Comparison of ENCODE assay signal across 8 cellular contexts in the genomic region with DNA sequence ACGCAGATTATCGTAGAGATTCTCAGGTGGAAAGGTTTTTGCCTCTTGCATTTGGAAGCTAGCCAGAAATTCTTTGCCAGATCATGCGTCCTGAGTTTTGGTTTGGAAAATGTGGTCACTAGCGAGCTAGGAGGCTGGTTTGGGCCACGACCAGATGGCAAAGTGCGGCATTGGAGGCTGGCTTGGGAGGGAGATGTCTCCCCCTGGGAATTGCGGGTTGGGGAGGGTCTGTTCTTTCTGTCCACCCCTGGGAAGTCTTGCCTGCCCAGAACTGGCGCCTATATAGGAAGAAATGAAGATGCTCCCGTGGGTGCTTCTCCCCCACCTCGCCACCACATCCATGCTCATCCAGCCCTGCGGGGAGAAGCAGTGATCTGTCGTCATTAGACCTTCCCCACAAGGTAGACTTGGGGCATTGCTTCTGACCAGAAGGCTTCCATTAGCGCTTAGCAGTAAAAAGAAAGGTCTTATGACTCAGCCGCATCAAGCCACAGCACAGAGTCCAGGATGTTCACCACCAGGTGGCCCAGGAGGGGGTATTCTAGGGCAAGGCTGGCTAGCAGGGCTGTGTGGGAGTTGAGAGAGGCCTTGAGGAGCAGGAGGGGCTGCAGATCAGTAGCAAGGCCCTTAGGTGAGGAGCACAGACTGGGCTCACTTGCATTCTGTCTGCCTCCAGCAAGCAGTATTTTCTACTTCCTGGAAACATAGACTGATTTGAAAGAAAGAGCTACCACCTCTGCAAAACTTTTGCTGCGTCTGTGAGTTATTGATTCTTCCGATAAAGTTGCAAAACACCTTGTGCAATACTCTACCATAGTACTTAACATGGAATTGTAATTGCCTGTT. TPM values are rescaled to one million over a fixed set of nuclear protein-coding genes. Genes with fewer than 3 reads are reported as not detected.
DNase-seq lines count a peak whose midpoint lies in the region; ATAC-seq, FAIRE-seq and TF ChIP-seq lines count a peak whose summit lies in the region.

No MANE protein-coding gene starts in this region.

- DNase-seq in GM10266 (ENCODE audit: extremely low spot score) (peak; percentile 82), RPMI7951 (ENCODE audit: low read depth) (peak; percentile 95), fibroblast of villous mesenchyme (ENCODE audit: low read depth) (peak; percentile 95), small intestine (peak; percentile 94), amygdala (lab: John Stamatoyannopoulos, UW) (no peak), Ammon's horn (ENCODE audit: low spot score) (no peak)
- DNase-seq in activated T-cell treated with anti-CD3 and anti-CD28 coated beads, Interleukin-2, amount 50 U/mL, for 72 hours: peak; percentile 83 to 89

- H3K27ac ChIP-seq in small intestine (ENCODE audit: low read depth in 1 of 2, low read length in 1 of 2): peak overlapping the region; percentile 93 to 98

- no peaks in the 10 kb centered on the region for H3K27me3 Mint-ChIP-seq in activated T-cell treated with anti-CD3 and anti-CD28 coated beads, Interleukin-2, amount 50 U/mL, for 72 hours (ENCODE audit: low read depth)

- no peak for FAIRE-seq in small intestine (lab: Jason Lieb, UNC)

- H3K4me1 ChIP-seq in small intestine (ENCODE audit: control insufficient read depth in 2 of 2, insufficient read depth in 1 of 2, low read depth in 1 of 2, low read length in 1 of 2): peaks cover 5 to 14% of the 10 kb centered on the region in 2 donors

- H3K9me3 Mint-ChIP-seq in activated T-cell treated with anti-CD3 and anti-CD28 coated beads, Interleukin-2, amount 50 U/mL, for 72 hours: no peaks in the 10 kb centered on the region

- peak overlapping the region; percentile 76 to 85 for H3K4me3 Mint-ChIP-seq in activated T-cell treated with anti-CD3 and anti-CD28 coated beads, Interleukin-2, amount 50 U/mL, for 72 hours

- peak; percentile 75 for TF ChIP-seq CTCF in GM10266 (IDR thresholded peaks at IDR 0.05; ENCODE audit: control insufficient read depth, insufficient read depth, low read depth, missing control alignments)
- TF ChIP-seq CTCF in fibroblast of villous mesenchyme (IDR thresholded peaks at IDR 0.05; ENCODE audit: insufficient read depth, low read depth, low read length): peak; percentile 66

- H3K4me3 ChIP-seq in fibroblast of villous mesenchyme (ENCODE audit: low read depth, low read length) (no peak overlapping the region), small intestine (ENCODE audit: low read depth in 1 of 2, low read length in 2 of 2) (no peak overlapping the region)

- no peaks in the 10 kb centered on the region for H3K9me3 ChIP-seq in small intestine (ENCODE audit: control insufficient read depth, low read depth)

- H3K4me1 Mint-ChIP-seq in activated T-cell treated with anti-CD3 and anti-CD28 coated beads, Interleukin-2, amount 50 U/mL, for 72 hours (ENCODE audit: low read depth): peaks cover 81% of the 10 kb centered on the region

- no peaks in the 10 kb centered on the region for H3K27me3 ChIP-seq in small intestine (ENCODE audit: control insufficient read depth in 2 of 2, insufficient read depth in 2 of 2, low read length in 2 of 2)

- peak overlapping the region; percentile 94 for H3K27ac Mint-ChIP-seq in activated T-cell treated with anti-CD3 and anti-CD28 coated beads, Interleukin-2, amount 50 U/mL, for 72 hours

- H3K36me3 ChIP-seq in small intestine (ENCODE audit: control insufficient read depth in 2 of 2, insufficient read depth in 2 of 2, low read length in 2 of 2): no peaks in the 10 kb centered on the region

- 26 to 54% (median 27%) methylated on average over 16 of the region's 16 CpGs for WGBS in small intestine, 3 donors

- peaks cover 12 to 19% of the 10 kb centered on the region in 2 donors for H3K36me3 Mint-ChIP-seq in activated T-cell treated with anti-CD3 and anti-CD28 coated beads, Interleukin-2, amount 50 U/mL, for 72 hours (ENCODE audit: insufficient read depth in 2 of 2)

- ATAC-seq in HG02610 (IDR thresholded peaks at IDR 0.05; ENCODE audit: unreplicated experiment): peak; percentile 33
- ATAC-seq in activated T-cell treated with anti-CD3 and anti-CD28 coated beads, Interleukin-2, amount 50 U/mL, for 72 hours (replicated peaks in 1 of 2): peak; percentile 57 to 58

RNA-seq across cellular contexts. Expression of gene PTP4A2, which starts 1.5 kb away (rescaled TPM):
- total RNA-seq in RPMI7951 (2014; rRNA removed; shearing (Covaris generic)): 225 and 397 TPM in 2 replicates
- total RNA-seq in activated T-cell treated with anti-CD3 and anti-CD28 coated beads, Interleukin-2, amount 50 U/mL, for 72 hours: 100 to 1,000 TPM; 437 to 541 TPM
- total RNA-seq in fibroblast of villous mesenchyme: 388 and 503 TPM in 2 replicates
- 100 to 1,000 TPM; 115 to 129 (median 120) TPM for polyA plus RNA-seq in small intestine

Comparison
In these comparisons a context has a peak if more than half of its experiments do, and no peak if none do; other contexts are left out.
1. DNase-seq: peak in GM10266 (single experiment), RPMI7951 (single experiment), activated T-cell treated with anti-CD3 and anti-CD28 coated beads, Interleukin-2, amount 50 U/mL, for 72 hours (2 of 2), fibroblast of villous mesenchyme (single experiment) and small intestine (single experiment); none in amygdala (0 of 56) and Ammon's horn (single experiment).